In genomic region chr9:128881884-128882676, GRCh38 we compare ENCODE assay signal across 1 cellular context.
A peak's percentile ranks its signal among the peaks of the same experiment; 100 is the strongest.
TF ChIP-seq lines count a peak whose summit lies in the region.

TSS of gene KYAT1 (minus strand) at chr9:128881950. CDS start at chr9:128845405, 36,545 bp downstream.
TSS of gene LRRC8A (plus strand) at chr9:128882133. CDS start at chr9:128907165, 25,032 bp downstream.

TF ChIP-seq in HEK293, 187 proteins besides CTCF, POLR2A, EP300 and RAD21 (continued from another document):
- peak; percentile 100 for TF ChIP-seq ZBTB11 (tag by site-specific recombination; conservative IDR thresholded peaks at IDR 0.05; ENCODE audit: low read depth)
- peak; percentile 73 for TF ChIP-seq ZBTB8A (tag by site-specific recombination; IDR thresholded peaks at IDR 0.05)
- peak; percentile 60 for TF ChIP-seq ZNF692 (tag by site-specific recombination; IDR thresholded peaks at IDR 0.05)
- TF ChIP-seq ZNF169 (tag by site-specific recombination; IDR thresholded peaks at IDR 0.05), result no peak
- TF ChIP-seq KLF10 (tag by site-specific recombination; IDR thresholded peaks at IDR 0.05), result peak; percentile 72
- TF ChIP-seq, protein P1, sequence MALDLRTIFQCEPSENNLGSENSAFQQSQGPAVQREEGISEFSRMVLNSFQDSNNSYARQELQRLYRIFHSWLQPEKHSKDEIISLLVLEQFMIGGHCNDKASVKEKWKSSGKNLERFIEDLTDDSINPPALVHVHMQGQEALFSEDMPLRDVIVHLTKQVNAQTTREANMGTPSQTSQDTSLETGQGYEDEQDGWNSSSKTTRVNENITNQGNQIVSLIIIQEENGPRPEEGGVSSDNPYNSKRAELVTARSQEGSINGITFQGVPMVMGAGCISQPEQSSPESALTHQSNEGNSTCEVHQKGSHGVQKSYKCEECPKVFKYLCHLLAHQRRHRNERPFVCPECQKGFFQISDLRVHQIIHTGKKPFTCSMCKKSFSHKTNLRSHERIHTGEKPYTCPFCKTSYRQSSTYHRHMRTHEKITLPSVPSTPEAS (tag by site-specific recombination; IDR thresholded peaks at IDR 0.05), result no peak
- TF ChIP-seq REPIN1 (tag by site-specific recombination; IDR thresholded peaks at IDR 0.05; ENCODE audit: low read depth), result no peak
- no peak for TF ChIP-seq ZNF449 (tag by site-specific recombination; IDR thresholded peaks at IDR 0.05)
- peak; percentile 88 for TF ChIP-seq ZNF629 (tag by site-specific recombination; IDR thresholded peaks at IDR 0.05)
- TF ChIP-seq ZNF704 (tag by site-specific recombination; IDR thresholded peaks at IDR 0.05), result no peak
- TF ChIP-seq ZNF26 (tag by site-specific recombination; IDR thresholded peaks at IDR 0.05), result no peak
- peak; percentile 42; the same call in 1 of the 2 replicates for TF ChIP-seq ZBTB44 (tag by site-specific recombination; IDR thresholded peaks at IDR 0.05)
- no peak for TF ChIP-seq ZNF248 (tag by site-specific recombination; IDR thresholded peaks at IDR 0.05)
- TF ChIP-seq ZNF48 (tag by site-specific recombination; IDR thresholded peaks at IDR 0.05), result no peak
- TF ChIP-seq BCL11A (tag by site-specific recombination; IDR thresholded peaks at IDR 0.05; ENCODE audit: low read depth), result no peak
- TF ChIP-seq, protein P2, sequence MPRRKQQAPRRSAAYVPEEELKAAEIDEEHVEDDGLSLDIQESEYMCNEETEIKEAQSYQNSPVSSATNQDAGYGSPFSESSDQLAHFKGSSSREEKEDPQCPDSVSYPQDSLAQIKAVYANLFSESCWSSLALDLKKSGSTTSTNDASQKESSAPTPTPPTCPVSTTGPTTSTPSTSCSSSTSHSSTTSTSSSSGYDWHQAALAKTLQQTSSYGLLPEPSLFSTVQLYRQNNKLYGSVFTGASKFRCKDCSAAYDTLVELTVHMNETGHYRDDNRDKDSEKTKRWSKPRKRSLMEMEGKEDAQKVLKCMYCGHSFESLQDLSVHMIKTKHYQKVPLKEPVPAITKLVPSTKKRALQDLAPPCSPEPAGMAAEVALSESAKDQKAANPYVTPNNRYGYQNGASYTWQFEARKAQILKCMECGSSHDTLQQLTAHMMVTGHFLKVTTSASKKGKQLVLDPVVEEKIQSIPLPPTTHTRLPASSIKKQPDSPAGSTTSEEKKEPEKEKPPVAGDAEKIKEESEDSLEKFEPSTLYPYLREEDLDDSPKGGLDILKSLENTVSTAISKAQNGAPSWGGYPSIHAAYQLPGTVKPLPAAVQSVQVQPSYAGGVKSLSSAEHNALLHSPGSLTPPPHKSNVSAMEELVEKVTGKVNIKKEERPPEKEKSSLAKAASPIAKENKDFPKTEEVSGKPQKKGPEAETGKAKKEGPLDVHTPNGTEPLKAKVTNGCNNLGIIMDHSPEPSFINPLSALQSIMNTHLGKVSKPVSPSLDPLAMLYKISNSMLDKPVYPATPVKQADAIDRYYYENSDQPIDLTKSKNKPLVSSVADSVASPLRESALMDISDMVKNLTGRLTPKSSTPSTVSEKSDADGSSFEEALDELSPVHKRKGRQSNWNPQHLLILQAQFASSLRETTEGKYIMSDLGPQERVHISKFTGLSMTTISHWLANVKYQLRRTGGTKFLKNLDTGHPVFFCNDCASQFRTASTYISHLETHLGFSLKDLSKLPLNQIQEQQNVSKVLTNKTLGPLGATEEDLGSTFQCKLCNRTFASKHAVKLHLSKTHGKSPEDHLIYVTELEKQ (tag by site-specific recombination; IDR thresholded peaks at IDR 0.05; ENCODE audit: borderline replicate concordance), result no peak
- TF ChIP-seq TCF7L2 (IDR thresholded peaks at IDR 0.05; ENCODE audit: borderline replicate concordance, low read depth, low read length), result no peak
- TF ChIP-seq FEZF1 (tag by site-specific recombination; IDR thresholded peaks at IDR 0.05), result 0 out of 2 replicates have a peak, but pooled peaks have one; percentile 3
- TF ChIP-seq ZBTB21 (tag by site-specific recombination; IDR thresholded peaks at IDR 0.05), result peak; percentile 86
- peak; percentile 55; the same call in 1 of the 2 replicates for TF ChIP-seq TRIM28 (IDR thresholded peaks at IDR 0.05; ENCODE audit: borderline replicate concordance, low read length)
- TF ChIP-seq ZBTB10 (tag by site-specific recombination; IDR thresholded peaks at IDR 0.05), result peak; percentile 70
- TF ChIP-seq ZNF785 (tag by site-specific recombination; IDR thresholded peaks at IDR 0.05), result no peak
- peak; percentile 91 for TF ChIP-seq GLIS2 (tag by site-specific recombination; IDR thresholded peaks at IDR 0.05)
- no peak for TF ChIP-seq ZNF155 (tag by site-specific recombination; IDR thresholded peaks at IDR 0.05)
- peak; percentile 80; the same call in 1 of the 2 replicates for TF ChIP-seq OVOL3 (tag by site-specific recombination; IDR thresholded peaks at IDR 0.05)
- TF ChIP-seq KLF8 (tag by site-specific recombination; IDR thresholded peaks at IDR 0.05), result peak; percentile 68
- TF ChIP-seq IKZF3 (tag by site-specific recombination; IDR thresholded peaks at IDR 0.05), result peak; percentile 23; the same call in 1 of the 2 replicates
- TF ChIP-seq, protein P3, sequence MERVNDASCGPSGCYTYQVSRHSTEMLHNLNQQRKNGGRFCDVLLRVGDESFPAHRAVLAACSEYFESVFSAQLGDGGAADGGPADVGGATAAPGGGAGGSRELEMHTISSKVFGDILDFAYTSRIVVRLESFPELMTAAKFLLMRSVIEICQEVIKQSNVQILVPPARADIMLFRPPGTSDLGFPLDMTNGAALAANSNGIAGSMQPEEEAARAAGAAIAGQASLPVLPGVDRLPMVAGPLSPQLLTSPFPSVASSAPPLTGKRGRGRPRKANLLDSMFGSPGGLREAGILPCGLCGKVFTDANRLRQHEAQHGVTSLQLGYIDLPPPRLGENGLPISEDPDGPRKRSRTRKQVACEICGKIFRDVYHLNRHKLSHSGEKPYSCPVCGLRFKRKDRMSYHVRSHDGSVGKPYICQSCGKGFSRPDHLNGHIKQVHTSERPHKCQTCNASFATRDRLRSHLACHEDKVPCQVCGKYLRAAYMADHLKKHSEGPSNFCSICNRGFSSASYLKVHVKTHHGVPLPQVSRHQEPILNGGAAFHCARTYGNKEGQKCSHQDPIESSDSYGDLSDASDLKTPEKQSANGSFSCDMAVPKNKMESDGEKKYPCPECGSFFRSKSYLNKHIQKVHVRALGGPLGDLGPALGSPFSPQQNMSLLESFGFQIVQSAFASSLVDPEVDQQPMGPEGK (tag by site-specific recombination; IDR thresholded peaks at IDR 0.05), result peak; percentile 66; the same call in 1 of the 2 replicates
- TF ChIP-seq PRDM1 (tag by site-specific recombination; IDR thresholded peaks at IDR 0.05), result peak; percentile 96
- TF ChIP-seq ZNF626 (tag by site-specific recombination; IDR thresholded peaks at IDR 0.05), result no peak
- TF ChIP-seq ZNF341 (tag by site-specific recombination; IDR thresholded peaks at IDR 0.05; ENCODE audit: low read depth), result no peak
- peak; percentile 38 for TF ChIP-seq ZNF660 (tag by site-specific recombination; IDR thresholded peaks at IDR 0.05)
- peak; percentile 8; the same call in 1 of the 2 replicates for TF ChIP-seq ZNF24 (tag by site-specific recombination; IDR thresholded peaks at IDR 0.05)
- TF ChIP-seq ZNF426 (tag by site-specific recombination; IDR thresholded peaks at IDR 0.05), result no peak
- no peak for TF ChIP-seq ZNF596 (tag by site-specific recombination; IDR thresholded peaks at IDR 0.05)
- no peak for TF ChIP-seq ZNF184 (tag by site-specific recombination; IDR thresholded peaks at IDR 0.05)
- peak; percentile 28; the same call in 1 of the 2 replicates for TF ChIP-seq ZNF501 (tag by site-specific recombination; IDR thresholded peaks at IDR 0.05)
- TF ChIP-seq SALL2 (tag by site-specific recombination; IDR thresholded peaks at IDR 0.05; ENCODE audit: borderline replicate concordance), result no peak
